ENCODE assay signal across 23 cellular contexts in the genomic region with DNA sequence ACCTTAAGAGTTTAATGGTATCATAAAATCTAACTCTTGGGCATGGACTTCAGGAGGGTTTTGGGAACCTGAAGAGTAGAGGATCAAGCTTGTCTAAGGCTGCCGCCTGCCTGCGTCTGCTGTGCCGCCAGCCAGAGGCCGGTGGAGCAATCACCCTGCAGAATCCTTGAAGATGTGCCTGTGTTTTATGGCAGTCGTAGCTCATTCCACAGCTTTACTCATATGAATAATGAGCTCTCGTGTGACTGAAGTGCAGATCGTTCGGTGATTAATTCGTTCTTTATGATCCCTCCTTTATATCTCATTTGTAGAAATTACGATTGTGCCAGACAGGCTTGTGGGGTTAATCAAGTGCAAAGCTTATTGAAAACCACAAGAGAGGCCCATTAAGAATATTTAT.
"Had no signal": no experiment of that assay in that cellular context is flagged by ENCODE, and none has a peak within 500 bp of the region (broad histone marks: within the 10 kb centered on the region; RNA-seq: fewer than 3 reads in every experiment).

No MANE protein-coding gene starts in this region.

- H3K4me3 ChIP-seq: PC-9 had no signal

- FAIRE-seq: astrocyte, TTC549 had no signal

- DNase-seq: activated B cell treated with CpG ODN at 0.5 μM for 24 hours; activated CD4-positive, alpha-beta T cell treated with anti-CD3 and anti-CD28 coated beads for 1 hour; activated CD4-positive, alpha-beta T cell treated with anti-CD3 and anti-CD28 coated beads, Interleukin-2, amount 50 U/mL, for 48 hours; activated CD8-positive, alpha-beta memory T cell treated with anti-CD3 and anti-CD28 coated beads, Interleukin-2, amount 10 ng/mL, durations not matched to agents 7 days and 5 days; activated effector memory CD4-positive, alpha-beta T cell treated with anti-CD3 and anti-CD28 coated beads, Interleukin-2, amount 50 U/mL, for 16 hours; activated naive CD4-positive, alpha-beta T cell treated with Interleukin-2 at 50 U/mL for 16 hours; activated naive CD8-positive, alpha-beta T cell treated with anti-CD3 and anti-CD28 coated beads, Interleukin-2, amount 50 U/mL, for 24 hours; activated T-cell treated with anti-CD3 and anti-CD28 coated beads, Interleukin-2, amount 50 U/mL, for 24 hours; amygdala; MM.1S; NCI-H1048; NCI-H1694; NCI-H2029; NCI-H2171; NCI-H345; NCI-H510A; NCI-H526 treated with DMSO at 0.1 percent for 48 hours; PC-9; SIG-M5; T-helper 17 cell; T-helper 9 cell had no signal

- H3K27ac ChIP-seq: PC-9 had no signal

- ATAC-seq: activated CD8-positive, alpha-beta memory T cell treated with anti-CD3 and anti-CD28 coated beads, Interleukin-2, amount 10 ng/mL, durations not matched to agents 7 days and 5 days; T-helper 17 cell had no signal
